ENCODE assay signal across 10 cellular contexts in the genomic region with DNA sequence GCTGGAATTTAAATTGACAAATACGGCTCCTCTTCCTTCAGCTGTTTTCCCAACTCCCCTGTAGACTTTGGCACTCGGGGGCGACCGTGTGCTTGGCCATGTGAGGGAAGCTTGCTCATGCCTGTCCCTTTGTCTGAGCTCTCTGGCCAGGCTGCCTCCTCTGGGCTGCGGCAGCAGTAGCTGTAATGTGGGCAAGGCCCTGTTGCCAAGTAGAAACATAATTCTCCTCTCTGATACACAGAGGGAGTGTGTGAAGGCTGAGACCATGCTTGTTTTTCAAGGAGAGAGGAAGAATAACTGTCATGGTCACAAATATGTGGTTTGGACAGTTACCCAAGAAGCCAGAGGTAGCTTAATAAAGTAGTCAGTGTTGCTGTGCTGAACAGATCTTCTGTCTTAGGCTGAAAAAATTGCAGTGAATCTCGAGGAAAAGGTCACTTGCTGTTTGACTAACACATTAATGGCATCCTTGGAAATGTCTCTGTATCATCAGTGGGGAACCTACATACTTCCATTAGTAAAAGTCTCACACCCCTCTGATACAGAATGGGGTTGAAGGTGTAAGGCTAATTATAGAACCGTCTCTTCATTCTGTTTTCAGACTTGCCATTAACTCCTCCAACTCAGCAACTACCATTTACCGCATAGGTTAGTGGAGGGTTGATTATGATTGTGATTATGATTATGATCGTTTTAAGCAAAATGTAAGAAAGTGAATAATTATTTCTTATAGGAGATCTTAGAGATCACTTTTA.
DNase-seq lines count a peak whose midpoint lies in the region; ATAC-seq, FAIRE-seq and TF ChIP-seq lines count a peak whose summit lies in the region.
"Had no signal": no experiment of that assay in that cellular context is flagged by ENCODE, and none has a peak within 500 bp of the region (broad histone marks: within the 10 kb centered on the region; RNA-seq: fewer than 3 reads in every experiment).

No MANE protein-coding gene starts in this region.

- TF ChIP-seq POLR2A in HepG2 (IDR thresholded peaks at IDR 0.05; ENCODE audit: insufficient read depth in 1 of 2, low read depth in 2 of 2, low read length in 2 of 2) (no peak), right lobe of liver (IDR thresholded peaks at IDR 0.05) (no peak)

- ATAC-seq in HepG2 (peak; percentile 91), right lobe of liver (no peak), HG03095 (IDR thresholded peaks at IDR 0.05; ENCODE audit: unreplicated experiment) (no peak), HG02571 (IDR thresholded peaks at IDR 0.05; ENCODE audit: unreplicated experiment) (no peak)
- ATAC-seq: activated naive CD8-positive, alpha-beta T cell treated with anti-CD3 and anti-CD28 coated beads, Interleukin-2, amount 50 U/mL, for 24 hours had no signal

- intact Hi-C loops in HepG2 (cut with micrococcal nuclease; ENCODE audit: unreplicated experiment) (no loop called here), right lobe of liver (cut with DNase I) (no loop called here)

- H3K4me3 ChIP-seq in HepG2 (replicated peaks in 1 of 3; ENCODE audit: insufficient read depth in 1 of 3, low read depth in 2 of 3, low read length in 3 of 3) (no peak overlapping the region), right lobe of liver (no peak overlapping the region), muscle layer of colon (ENCODE audit: low read depth in 1 of 2, low read length in 2 of 2) (no peak overlapping the region)
- no peak overlapping the region for H3K4me3 ChIP-seq in effector memory CD4-positive, alpha-beta T cell (ENCODE audit: insufficient read depth, low read depth, low read length, poor library complexity, severe bottlenecking)

- POLR2A ChIA-PET in HepG2 (lab: Yijun Ruan, JAX), result no interaction called here

- H3K9ac ChIP-seq in HepG2 (ENCODE audit: insufficient read depth, low read depth, low read length) (no peak overlapping the region), muscle layer of colon (ENCODE audit: low read length) (no peak overlapping the region)

- no peak overlapping the region for H3K27ac ChIP-seq in HepG2 (ENCODE audit: extremely low read length, insufficient read depth, low read length)
- H3K27ac ChIP-seq in right lobe of liver, result no peak overlapping the region
- peak overlapping the region; percentile 39 for H3K27ac ChIP-seq in muscle layer of colon (ENCODE audit: low read depth, low read length)
- no peak overlapping the region for H3K27ac ChIP-seq in effector memory CD4-positive, alpha-beta T cell (ENCODE audit: insufficient read depth, low read length, poor library complexity, severe bottlenecking)

- H3K9me3 ChIP-seq in HepG2 (ENCODE audit: low read length) (no peaks in the 10 kb centered on the region), right lobe of liver (no peaks in the 10 kb centered on the region), muscle layer of colon (ENCODE audit: low read length) (no peaks in the 10 kb centered on the region)
- H3K9me3 ChIP-seq in effector memory CD4-positive, alpha-beta T cell (ENCODE audit: control insufficient read depth, low read length), result no peaks in the 10 kb centered on the region

- H3K36me3 ChIP-seq in HepG2 (replicated peaks in 1 of 2; ENCODE audit: control insufficient read depth in 1 of 2, insufficient read depth in 2 of 2, low read length in 2 of 2) (no peaks in the 10 kb centered on the region), right lobe of liver (no peaks in the 10 kb centered on the region), muscle layer of colon (ENCODE audit: insufficient read depth, low read length) (peaks cover 9% of the 10 kb centered on the region)
- no peaks in the 10 kb centered on the region for H3K36me3 ChIP-seq in effector memory CD4-positive, alpha-beta T cell (ENCODE audit: control insufficient read depth, insufficient read depth, low read length)

- H3K4me2 ChIP-seq in HepG2 (ENCODE audit: low read depth, low read length), result peak overlapping the region; percentile 36

- no peaks in the 10 kb centered on the region for H4K20me1 ChIP-seq in HepG2 (ENCODE audit: insufficient read depth, low read length)

- TF ChIP-seq CTCF in HepG2 (CRISPR knock-in tag; IDR thresholded peaks at IDR 0.05), result peak; percentile 30; the same call in 1 of the 2 replicates
- TF ChIP-seq CTCF in right lobe of liver (IDR thresholded peaks at IDR 0.05), result no peak

- BruUV-seq in HepG2 (replicated peaks; lab: Mats Ljungman, UMichigan), result no TSS peak

- no peaks in the 10 kb centered on the region for H3K79me2 ChIP-seq in HepG2 (ENCODE audit: insufficient read depth, low read length)

- WGBS in HepG2 (ENCODE audit: low lambda C conversion rate), result 28% methylated on average over 9 of the region's 9 CpGs
- WGBS in right lobe of liver (ENCODE audit: insufficient coverage, low coverage, low lambda C conversion rate, missing lambda C conversion rate), result 75% methylated on average over 9 of the region's 9 CpGs

- DNase-seq in HepG2 (ENCODE audit: low spot score), result peak; percentile 20
- DNase-seq in right lobe of liver, result no peak
- DNase-seq in dermis blood vessel endothelial cell, result peak; percentile 19
- no peak for DNase-seq in activated CD4-positive, alpha-beta T cell treated with anti-CD3 and anti-CD28 coated beads, Interleukin-2, amount 50 U/mL, for 4 hours
- no peak for DNase-seq in effector memory CD4-positive, alpha-beta T cell
- DNase-seq: activated CD8-positive, alpha-beta memory T cell treated with anti-CD3 and anti-CD28 coated beads, Interleukin-2, amount 50 U/mL, for 48 hours; activated naive CD8-positive, alpha-beta T cell treated with anti-CD3 and anti-CD28 coated beads, Interleukin-2, amount 50 U/mL, for 24 hours had no signal

- in situ Hi-C loops in HepG2 (cut with HindIII; ENCODE audit: extremely low pct_ligation_motif_present, low pct_unique_long_range_greater_than_20kb), result no loop called here

- no peak for FAIRE-seq in HepG2 (lab: Jason Lieb, UNC)

- CTCF ChIA-PET in HepG2 (lab: Yijun Ruan, JAX; ENCODE audit: low intra/inter-chr PET ratio, low total read pairs), result no interaction called here

- no peak overlapping the region for H2AFZ ChIP-seq in HepG2 (ENCODE audit: low read length)

- no peaks in the 10 kb centered on the region for H3K27me3 ChIP-seq in HepG2 (ENCODE audit: control insufficient read depth in 1 of 2, insufficient read depth in 2 of 2, low read length in 2 of 2)
- no peaks in the 10 kb centered on the region for H3K27me3 ChIP-seq in right lobe of liver
- no peaks in the 10 kb centered on the region for H3K27me3 ChIP-seq in muscle layer of colon (ENCODE audit: control insufficient read depth in 1 of 2, insufficient read depth in 2 of 2, low read length in 2 of 2)
- peaks cover 3% of the 10 kb centered on the region for H3K27me3 ChIP-seq in effector memory CD4-positive, alpha-beta T cell (replicated peaks; ENCODE audit: control insufficient read depth, insufficient read depth, low read length, poor library complexity, severe bottlenecking)

- TF ChIP-seq RAD21 in HepG2 (CRISPR knock-in tag; IDR thresholded peaks at IDR 0.05), result no peak

- TF ChIP-seq EP300 in HepG2 (IDR thresholded peaks at IDR 0.05; ENCODE audit: low read depth in 2 of 2, low read length in 2 of 2), result no peak
- TF ChIP-seq EP300 in HepG2 (CRISPR knock-in tag; IDR thresholded peaks at IDR 0.05; ENCODE audit: borderline replicate concordance), result no peak

- H3K4me1 ChIP-seq in HepG2 (ENCODE audit: insufficient read depth, low read length), result peaks cover 19% of the 10 kb centered on the region
- H3K4me1 ChIP-seq in right lobe of liver, result no peaks in the 10 kb centered on the region
- peaks cover 4% of the 10 kb centered on the region for H3K4me1 ChIP-seq in muscle layer of colon (ENCODE audit: insufficient read depth, low read length)
- no peaks in the 10 kb centered on the region for H3K4me1 ChIP-seq in effector memory CD4-positive, alpha-beta T cell (ENCODE audit: control insufficient read depth, insufficient read depth, low read length, poor library complexity, severe bottlenecking)

TF ChIP-seq in HepG2, 621 proteins besides CTCF, POLR2A, EP300 and RAD21 (continues in another document):
- TF ChIP-seq IKZF1 (IDR thresholded peaks at IDR 0.05) (no peak), SALL1 (CRISPR knock-in tag; IDR thresholded peaks at IDR 0.05) (peak; percentile 56), ZNF275 (CRISPR knock-in tag; IDR thresholded peaks at IDR 0.05; ENCODE audit: borderline replicate concordance) (no peak)
- TF ChIP-seq, protein P1, sequence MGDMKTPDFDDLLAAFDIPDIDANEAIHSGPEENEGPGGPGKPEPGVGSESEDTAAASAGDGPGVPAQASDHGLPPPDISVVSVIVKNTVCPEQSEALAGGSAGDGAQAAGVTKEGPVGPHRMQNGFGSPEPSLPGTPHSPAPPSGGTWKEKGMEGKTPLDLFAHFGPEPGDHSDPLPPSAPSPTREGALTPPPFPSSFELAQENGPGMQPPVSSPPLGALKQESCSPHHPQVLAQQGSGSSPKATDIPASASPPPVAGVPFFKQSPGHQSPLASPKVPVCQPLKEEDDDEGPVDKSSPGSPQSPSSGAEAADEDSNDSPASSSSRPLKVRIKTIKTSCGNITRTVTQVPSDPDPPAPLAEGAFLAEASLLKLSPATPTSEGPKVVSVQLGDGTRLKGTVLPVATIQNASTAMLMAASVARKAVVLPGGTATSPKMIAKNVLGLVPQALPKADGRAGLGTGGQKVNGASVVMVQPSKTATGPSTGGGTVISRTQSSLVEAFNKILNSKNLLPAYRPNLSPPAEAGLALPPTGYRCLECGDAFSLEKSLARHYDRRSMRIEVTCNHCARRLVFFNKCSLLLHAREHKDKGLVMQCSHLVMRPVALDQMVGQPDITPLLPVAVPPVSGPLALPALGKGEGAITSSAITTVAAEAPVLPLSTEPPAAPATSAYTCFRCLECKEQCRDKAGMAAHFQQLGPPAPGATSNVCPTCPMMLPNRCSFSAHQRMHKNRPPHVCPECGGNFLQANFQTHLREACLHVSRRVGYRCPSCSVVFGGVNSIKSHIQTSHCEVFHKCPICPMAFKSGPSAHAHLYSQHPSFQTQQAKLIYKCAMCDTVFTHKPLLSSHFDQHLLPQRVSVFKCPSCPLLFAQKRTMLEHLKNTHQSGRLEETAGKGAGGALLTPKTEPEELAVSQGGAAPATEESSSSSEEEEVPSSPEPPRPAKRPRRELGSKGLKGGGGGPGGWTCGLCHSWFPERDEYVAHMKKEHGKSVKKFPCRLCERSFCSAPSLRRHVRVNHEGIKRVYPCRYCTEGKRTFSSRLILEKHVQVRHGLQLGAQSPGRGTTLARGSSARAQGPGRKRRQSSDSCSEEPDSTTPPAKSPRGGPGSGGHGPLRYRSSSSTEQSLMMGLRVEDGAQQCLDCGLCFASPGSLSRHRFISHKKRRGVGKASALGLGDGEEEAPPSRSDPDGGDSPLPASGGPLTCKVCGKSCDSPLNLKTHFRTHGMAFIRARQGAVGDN (CRISPR knock-in tag; IDR thresholded peaks at IDR 0.05), result peak; percentile 15; the same call in 1 of the 2 replicates

Comparison
In these comparisons a context has a peak if more than half of its experiments do, and no peak if none do; other contexts are left out.
1. DNase-seq: peak in HepG2 (single experiment) and dermis blood vessel endothelial cell (single experiment); none in right lobe of liver (0 of 3), activated CD4-positive, alpha-beta T cell treated with anti-CD3 and anti-CD28 coated beads, Interleukin-2, amount 50 U/mL, for 4 hours (0 of 2) and effector memory CD4-positive, alpha-beta T cell (0 of 3).